10 cellular contexts compared by ENCODE assay signal in the genomic region with DNA sequence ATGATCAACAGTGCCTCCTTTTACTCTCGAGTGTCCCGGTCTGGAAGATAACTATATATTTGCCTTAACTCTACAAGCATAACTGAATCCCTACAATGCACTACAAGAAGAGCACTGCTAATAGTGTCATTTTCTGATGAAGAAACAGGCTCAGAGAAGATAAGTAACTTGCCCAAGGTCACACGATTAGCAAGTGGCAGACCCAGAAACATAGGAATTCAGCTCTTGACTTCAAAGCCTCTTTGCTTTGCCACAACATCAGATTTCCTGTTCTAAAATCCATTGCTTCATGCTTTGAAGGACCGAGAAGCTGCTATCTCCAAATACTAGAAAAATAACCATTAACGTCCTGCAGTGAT.
DNase-seq lines count a peak whose midpoint lies in the region; ATAC-seq and TF ChIP-seq lines count a peak whose summit lies in the region.
"Had no signal": no experiment of that assay in that cellular context is flagged by ENCODE, and none has a peak within 500 bp of the region (broad histone marks: within the 10 kb centered on the region; RNA-seq: fewer than 3 reads in every experiment).

No MANE protein-coding gene starts in this region.

- no peak overlapping the region for H3K4me3 ChIP-seq in Peyer's patch
- H3K4me3 ChIP-seq in mesodermal cell (ENCODE audit: extremely low read depth, insufficient read depth, low read length, poor library complexity, severe bottlenecking): no peak overlapping the region
- H3K4me3 ChIP-seq in thoracic aorta: no peak overlapping the region

- peaks cover 0 to 5% (median 0%) of the 10 kb centered on the region in 4 donors for H3K9me3 ChIP-seq in Peyer's patch
- peaks cover 8% of the 10 kb centered on the region for H3K9me3 ChIP-seq in mesodermal cell (ENCODE audit: control insufficient read depth, low read length)
- no peaks in the 10 kb centered on the region for H3K9me3 ChIP-seq in thoracic aorta

- H3K27ac ChIP-seq in Peyer's patch (peak overlapping the region in 3 of 4 donors; percentile 15 to 72 (median 69)), mesodermal cell (ENCODE audit: low read depth, low read length, severe bottlenecking) (peak overlapping the region; percentile 98), thoracic aorta (peak overlapping the region; percentile 59 to 89)

- TF ChIP-seq CTCF in Peyer's patch (IDR thresholded peaks at IDR 0.05) (no peak), brain (conservative IDR thresholded peaks at IDR 0.05) (no peak), thoracic aorta (IDR thresholded peaks at IDR 0.05) (no peak)

- H3K27me3 ChIP-seq in Peyer's patch: no peaks in the 10 kb centered on the region
- H3K27me3 ChIP-seq in thoracic aorta (replicated peaks; ENCODE audit: insufficient read depth): no peaks in the 10 kb centered on the region

- no peak for TF ChIP-seq POLR2A in Peyer's patch (IDR thresholded peaks at IDR 0.05)

- H3K9me3 Mint-ChIP-seq in brain: peaks cover 0 to 3% (median 0%) of the 10 kb centered on the region in 5 experiments
- H3K9me3 Mint-ChIP-seq in activated CD8-positive, alpha-beta T cell treated with anti-CD3 and anti-CD28 coated beads, Interleukin-2, amount 10 ng/mL, durations not matched to agents 7 days and 5 days (ENCODE audit: insufficient read depth): peaks cover 3% of the 10 kb centered on the region

- peak overlapping the region in 3 of 5 experiments; percentile 68 to 73 (median 68) for H3K27ac Mint-ChIP-seq in brain
- H3K27ac Mint-ChIP-seq in activated CD8-positive, alpha-beta T cell treated with anti-CD3 and anti-CD28 coated beads, Interleukin-2, amount 10 ng/mL, durations not matched to agents 7 days and 5 days: no peak overlapping the region

- DNase-seq in Peyer's patch (no peak), thoracic aorta (ENCODE audit: low spot score) (no peak), NOMO-1 treated with DMSO at 0.1 percent for 48 hours (lab: John Stamatoyannopoulos, UW; ENCODE audit: unreplicated experiment) (no peak), NCI-H524 (lab: John Stamatoyannopoulos, UW) (no peak)
- DNase-seq in activated CD8-positive, alpha-beta T cell treated with anti-CD3 and anti-CD28 coated beads, Interleukin-2, amount 10 ng/mL, durations not matched to agents 7 days and 5 days: no peak
- DNase-seq: central memory CD4-positive, alpha-beta T cell; MM.1S; NCI-H2081 treated with DMSO at 0.1 percent for 48 hours had no signal

- H3K36me3 ChIP-seq in Peyer's patch (no peaks in the 10 kb centered on the region), mesodermal cell (ENCODE audit: control insufficient read depth, insufficient read depth, low read length) (no peaks in the 10 kb centered on the region), thoracic aorta (no peaks in the 10 kb centered on the region)

- H3K4me1 ChIP-seq in Peyer's patch (no peaks in the 10 kb centered on the region), mesodermal cell (ENCODE audit: control insufficient read depth, insufficient read depth, low read length, poor library complexity, severe bottlenecking) (peaks cover 64% of the 10 kb centered on the region), thoracic aorta (ENCODE audit: control insufficient read depth in 1 of 2, low read depth in 2 of 2) (peaks cover 32 to 46% of the 10 kb centered on the region in 2 donors)

- H3K4me3 Mint-ChIP-seq in brain: no peak overlapping the region
- H3K4me3 Mint-ChIP-seq in activated CD8-positive, alpha-beta T cell treated with anti-CD3 and anti-CD28 coated beads, Interleukin-2, amount 10 ng/mL, durations not matched to agents 7 days and 5 days: no peak overlapping the region

- peaks cover 5% of the 10 kb centered on the region for H3K27me3 Mint-ChIP-seq in brain
- no peaks in the 10 kb centered on the region for H3K27me3 Mint-ChIP-seq in activated CD8-positive, alpha-beta T cell treated with anti-CD3 and anti-CD28 coated beads, Interleukin-2, amount 10 ng/mL, durations not matched to agents 7 days and 5 days (ENCODE audit: low read depth)

- WGBS in mesodermal cell (ENCODE audit: insufficient coverage in 2 of 2), 2 experiments: 80 to 84% methylated on average over 3 to 5 of the region's 5 CpGs

- no peaks in the 10 kb centered on the region for H3K36me3 Mint-ChIP-seq in brain
- H3K36me3 Mint-ChIP-seq in activated CD8-positive, alpha-beta T cell treated with anti-CD3 and anti-CD28 coated beads, Interleukin-2, amount 10 ng/mL, durations not matched to agents 7 days and 5 days (ENCODE audit: low read depth): peaks cover 7% of the 10 kb centered on the region

- POLR2A ChIA-PET in activated CD8-positive, alpha-beta T cell treated with anti-CD3 and anti-CD28 coated beads, Interleukin-2, amount 10 ng/mL, durations not matched to agents 7 days and 5 days (lab: Charles Lee): no interaction called here

- CTCF ChIA-PET in activated CD8-positive, alpha-beta T cell treated with anti-CD3 and anti-CD28 coated beads, Interleukin-2, amount 10 ng/mL, durations not matched to agents 7 days and 5 days (lab: Charles Lee): no interaction called here

- H3K4me1 Mint-ChIP-seq in brain: peaks cover 22% of the 10 kb centered on the region
- H3K4me1 Mint-ChIP-seq in activated CD8-positive, alpha-beta T cell treated with anti-CD3 and anti-CD28 coated beads, Interleukin-2, amount 10 ng/mL, durations not matched to agents 7 days and 5 days (ENCODE audit: low read depth): no peaks in the 10 kb centered on the region

- ATAC-seq in thoracic aorta (ENCODE audit: insufficient number of reproducible peaks, low FRiP score, low read depth): no peak
- no peak for ATAC-seq in activated CD8-positive, alpha-beta T cell treated with anti-CD3 and anti-CD28 coated beads, Interleukin-2, amount 10 ng/mL, durations not matched to agents 7 days and 5 days
